Comparison of ENCODE assay signal across 22 cellular contexts in genomic region chrX:136736690-136737089, GRCh38.
"Had no signal": no experiment of that assay in that cellular context is flagged by ENCODE, and none has a peak within 500 bp of the region (broad histone marks: within the 10 kb centered on the region; RNA-seq: fewer than 3 reads in every experiment).

No MANE protein-coding gene starts in this region.

- H3K27ac Mint-ChIP-seq: activated naive CD4-positive, alpha-beta T cell treated with anti-CD3 and anti-CD28 coated beads, Interleukin-2, amount 10 ng/mL, durations not matched to agents 7 days and 5 days; stimulated activated naive B cell treated with anti-CD40 and anti-IgM and Interleukin-4, amounts not matched to agents 10 μg/mL and 1 μg/mL and 100 μg/mL, for 72 hours had no signal

- H3K4me3 Mint-ChIP-seq: activated naive CD4-positive, alpha-beta T cell treated with anti-CD3 and anti-CD28 coated beads, Interleukin-2, amount 10 ng/mL, durations not matched to agents 7 days and 5 days; natural killer cell treated with Interleukin-12 subunit alpha and Interleukin-12 subunit beta and Interleukin-15 and Interleukin-18, amount 100 ng/mL, for 72 hours; stimulated activated naive B cell treated with anti-CD40 and anti-IgM and Interleukin-4, amounts not matched to agents 10 μg/mL and 1 μg/mL and 100 μg/mL, for 72 hours had no signal

- H3K4me1 ChIP-seq: pancreas, right lobe of liver, transverse colon, uterus had no signal

- H3K36me3 ChIP-seq: pancreas, right lobe of liver, transverse colon, uterus, WERI-Rb-1 had no signal

- H3K9me3 ChIP-seq: pancreas, right lobe of liver, transverse colon, uterus had no signal

- FAIRE-seq: TTC549 had no signal

- H3K9me3 Mint-ChIP-seq: activated naive CD4-positive, alpha-beta T cell treated with anti-CD3 and anti-CD28 coated beads, Interleukin-2, amount 10 ng/mL, durations not matched to agents 7 days and 5 days; natural killer cell treated with Interleukin-12 subunit alpha and Interleukin-12 subunit beta and Interleukin-15 and Interleukin-18, amount 100 ng/mL, for 72 hours; stimulated activated naive B cell treated with anti-CD40 and anti-IgM and Interleukin-4, amounts not matched to agents 10 μg/mL and 1 μg/mL and 100 μg/mL, for 72 hours had no signal

- ATAC-seq: left lobe of liver; natural killer cell treated with Interleukin-12 subunit alpha and Interleukin-12 subunit beta and Interleukin-15 and Interleukin-18, amount 100 ng/mL, for 72 hours; pancreas; right lobe of liver; stimulated activated naive B cell treated with anti-CD40 and anti-IgM and Interleukin-4, amounts not matched to agents 10 μg/mL and 1 μg/mL and 100 μg/mL, for 72 hours had no signal

- DNase-seq: activated CD4-positive, alpha-beta T cell treated with anti-CD3 and anti-CD28 coated beads, Interleukin-2, amount 50 U/mL, for 1 hour; activated CD4-positive, CD25-positive, alpha-beta regulatory T cell treated with anti-CD3 and anti-CD28 coated beads, Interleukin-2, amount 50 U/mL, for 72 hours; activated effector memory CD4-positive, alpha-beta T cell treated with anti-CD3 and anti-CD28 coated beads, Interleukin-2, amount 50 U/mL, for 16 hours; activated naive CD4-positive, alpha-beta T cell treated with anti-CD3 and anti-CD28 coated beads, Interleukin-2, amount 10 ng/mL, durations not matched to agents 7 days and 5 days; amygdala; cortex of kidney; mammary epithelial cell; midbrain; pancreas; right lobe of liver; stimulated activated CD4-positive, alpha-beta T cell treated with anti-CD3 and anti-CD28 coated beads, Interleukin-15, amount 100 ng/mL, for 24 hours; stimulated activated CD8-positive, alpha-beta memory T cell treated with anti-CD3 and anti-CD28 coated beads, Interleukin-4, amount 100 ng/mL, for 48 hours; stimulated activated naive B cell treated with anti-CD40 and anti-IgM and Interleukin-4, amounts not matched to agents 10 μg/mL and 1 μg/mL and 100 μg/mL, for 72 hours; T-helper 1 cell; transverse colon; uterus; WERI-Rb-1 had no signal

- H3K4me3 ChIP-seq: pancreas, right lobe of liver, skin epidermis, transverse colon, uterus had no signal

- H3K27me3 ChIP-seq: pancreas, right lobe of liver, transverse colon, uterus had no signal

- H3K27me3 Mint-ChIP-seq: activated naive CD4-positive, alpha-beta T cell treated with anti-CD3 and anti-CD28 coated beads, Interleukin-2, amount 10 ng/mL, durations not matched to agents 7 days and 5 days; natural killer cell treated with Interleukin-12 subunit alpha and Interleukin-12 subunit beta and Interleukin-15 and Interleukin-18, amount 100 ng/mL, for 72 hours; stimulated activated naive B cell treated with anti-CD40 and anti-IgM and Interleukin-4, amounts not matched to agents 10 μg/mL and 1 μg/mL and 100 μg/mL, for 72 hours had no signal

- H3K27ac ChIP-seq: epithelial cell of prostate, pancreas, right lobe of liver, skin epidermis, transverse colon, uterus, WERI-Rb-1 had no signal
